ENCODE assay signal across 1 cellular context in genomic region chr6:27688014-27688586, GRCh38.
TF ChIP-seq lines count a peak whose summit lies in the region.

No MANE protein-coding gene starts in this region.

TF ChIP-seq in HepG2, 621 proteins besides CTCF, POLR2A, EP300 and RAD21 (continued from another document and continues in another):
- TF ChIP-seq MIER2 (CRISPR knock-in tag; IDR thresholded peaks at IDR 0.05) (peak; percentile 59; the same call in 1 of the 2 replicates), ZNF362 (CRISPR knock-in tag; IDR thresholded peaks at IDR 0.05; ENCODE audit: borderline replicate concordance) (peak; percentile 86; the same call in 1 of the 2 replicates), ZNF18 (CRISPR knock-in tag; IDR thresholded peaks at IDR 0.05; ENCODE audit: insufficient replicate concordance) (peak; percentile 78), SP1 (IDR thresholded peaks at IDR 0.05) (no peak), SP1 (CRISPR knock-in tag; IDR thresholded peaks at IDR 0.05) (peak; percentile 30; the same call in 1 of the 2 replicates), PHB2 (IDR thresholded peaks at IDR 0.05; ENCODE audit: partially characterized antibody) (no peak), GRHL1 (CRISPR knock-in tag; conservative IDR thresholded peaks at IDR 0.05) (no peak), KAT8 (CRISPR knock-in tag; IDR thresholded peaks at IDR 0.05) (peak; percentile 82), ZNF12 (CRISPR knock-in tag; IDR thresholded peaks at IDR 0.05) (peak; percentile 86; the same call in 1 of the 2 replicates), CENPT (CRISPR knock-in tag; IDR thresholded peaks at IDR 0.05; ENCODE audit: low read depth) (no peak), RNF2 (conservative IDR thresholded peaks at IDR 0.05; ENCODE audit: low read depth) (peak; percentile 47), HNRNPUL1 (IDR thresholded peaks at IDR 0.05; ENCODE audit: low read depth, low read length) (no peak), PHF8 (CRISPR knock-in tag; IDR thresholded peaks at IDR 0.05) (peak; percentile 29; the same call in 1 of the 2 replicates), NFKB2 (CRISPR knock-in tag; IDR thresholded peaks at IDR 0.05; ENCODE audit: borderline replicate concordance) (no peak; the same call in 1 of the 2 replicates), MED13 (CRISPR knock-in tag; IDR thresholded peaks at IDR 0.05) (no peak), SETDB1 (CRISPR knock-in tag; IDR thresholded peaks at IDR 0.05; ENCODE audit: borderline replicate concordance) (no peak), KLF16 (CRISPR knock-in tag; IDR thresholded peaks at IDR 0.05) (peak in 1 of 2 experiments; percentile 77; a peak in 2 of 4 replicates), ZNF720 (CRISPR knock-in tag; IDR thresholded peaks at IDR 0.05) (no peak), ZNF740 (CRISPR knock-in tag; IDR thresholded peaks at IDR 0.05) (0 out of 2 replicates have a peak, but pooled peaks have one; percentile 18), TARDBP (CRISPR knock-in tag; IDR thresholded peaks at IDR 0.05) (peak; percentile 64; the same call in 1 of the 2 replicates), ZNF142 (CRISPR knock-in tag; IDR thresholded peaks at IDR 0.05) (peak; percentile 88), ZNF790 (CRISPR knock-in tag; IDR thresholded peaks at IDR 0.05; ENCODE audit: borderline replicate concordance) (no peak; the same call in 1 of the 2 replicates), HOXA9 (CRISPR knock-in tag; IDR thresholded peaks at IDR 0.05; ENCODE audit: borderline replicate concordance) (no peak), TMF1 (CRISPR knock-in tag; IDR thresholded peaks at IDR 0.05; ENCODE audit: low read depth) (no peak), RBFOX2 (IDR thresholded peaks at IDR 0.05; ENCODE audit: low read depth, low read length) (no peak), ZNF292 (CRISPR knock-in tag; IDR thresholded peaks at IDR 0.05; ENCODE audit: borderline replicate concordance, low read depth) (no peak; the same call in 1 of the 2 replicates), ZNF879 (CRISPR knock-in tag; IDR thresholded peaks at IDR 0.05) (no peak), JUNB (CRISPR knock-in tag; IDR thresholded peaks at IDR 0.05; ENCODE audit: borderline replicate concordance) (no peak), IRF1 (CRISPR knock-in tag; IDR thresholded peaks at IDR 0.05; ENCODE audit: low read depth) (no peak), THRA (CRISPR knock-in tag; IDR thresholded peaks at IDR 0.05; ENCODE audit: borderline replicate concordance) (peak; percentile 75), PRMT3 (CRISPR knock-in tag; IDR thresholded peaks at IDR 0.05; ENCODE audit: borderline replicate concordance, low read depth) (peak; percentile 91; the same call in 1 of the 2 replicates), ZNF180 (CRISPR knock-in tag; IDR thresholded peaks at IDR 0.05; ENCODE audit: borderline replicate concordance, low read depth) (no peak), ZNF556 (CRISPR knock-in tag; IDR thresholded peaks at IDR 0.05; ENCODE audit: borderline replicate concordance) (no peak; the same call in 1 of the 2 replicates), TCF7 (IDR thresholded peaks at IDR 0.05; ENCODE audit: low read depth) (no peak), ATF6 (CRISPR knock-in tag; conservative IDR thresholded peaks at IDR 0.05) (0 out of 2 replicates have a peak, but pooled peaks have one; percentile 83), ZGPAT (CRISPR knock-in tag; IDR thresholded peaks at IDR 0.05) (peak; percentile 94), ARNT2 (CRISPR knock-in tag; IDR thresholded peaks at IDR 0.05; ENCODE audit: low read depth) (peak; percentile 69), ARID5B (CRISPR knock-in tag; IDR thresholded peaks at IDR 0.05) (peak; percentile 90)
